Comparison of ENCODE assay signal across 4 cellular contexts in the genomic region with DNA sequence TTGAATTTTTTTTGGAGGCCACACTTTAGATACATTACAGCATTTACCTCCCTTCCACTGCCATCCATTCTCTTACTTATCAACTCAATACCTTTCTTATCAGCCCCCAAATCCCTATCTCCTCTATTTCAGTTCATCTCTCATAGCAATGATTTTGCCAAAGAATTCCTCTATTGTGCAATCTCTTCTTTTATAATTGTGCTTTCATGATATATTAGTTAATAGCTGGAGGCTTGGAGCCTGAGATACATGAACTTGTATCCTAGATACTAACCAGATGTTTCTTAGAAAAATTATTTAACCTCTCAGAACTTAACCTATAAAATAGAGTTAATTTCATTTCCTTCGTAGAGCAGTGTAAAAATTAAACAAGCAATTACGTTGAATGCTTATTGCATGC.
TF ChIP-seq lines count a peak whose summit lies in the region.

No MANE protein-coding gene starts in this region.

TF ChIP-seq in SK-N-SH treated with all-trans-retinoic acid at 6 μM for 48 hours, 23 proteins besides CTCF, POLR2A, EP300 and RAD21:
- TF ChIP-seq ISL1 (CRISPR knock-in tag; IDR thresholded peaks at IDR 0.05) (peak; percentile 32), PATZ1 (CRISPR knock-in tag; IDR thresholded peaks at IDR 0.05; ENCODE audit: borderline replicate concordance) (no peak), ZNF70 (CRISPR knock-in tag; IDR thresholded peaks at IDR 0.05) (no peak)

TF ChIP-seq in SK-N-SH, 30 proteins besides CTCF, POLR2A, EP300 and RAD21:
- TF ChIP-seq TAF1 (IDR thresholded peaks at IDR 0.05; ENCODE audit: borderline replicate concordance, low read depth, low read length) = no peak
- TF ChIP-seq JUND (IDR thresholded peaks at IDR 0.05) = no peak
- no peak for TF ChIP-seq SIN3A (IDR thresholded peaks at IDR 0.05; ENCODE audit: borderline replicate concordance, low read depth, low read length)
- TF ChIP-seq GABPA (IDR thresholded peaks at IDR 0.05; ENCODE audit: low read depth) = no peak
- TF ChIP-seq YY1 (IDR thresholded peaks at IDR 0.05; ENCODE audit: low read depth) = no peak
- TF ChIP-seq RFX5 (IDR thresholded peaks at IDR 0.05; ENCODE audit: low read length) = no peak
- no peak for TF ChIP-seq EZH2phosphoT487 (IDR thresholded peaks at IDR 0.05; ENCODE audit: borderline replicate concordance, low read depth)
- no peak for TF ChIP-seq RXRA (IDR thresholded peaks at IDR 0.05; ENCODE audit: borderline replicate concordance, low read depth)
- no peak for TF ChIP-seq REST (IDR thresholded peaks at IDR 0.05; ENCODE audit: low read depth, low read length)
- TF ChIP-seq TCF12 (IDR thresholded peaks at IDR 0.05) = no peak
- TF ChIP-seq MEF2A (IDR thresholded peaks at IDR 0.05; ENCODE audit: borderline replicate concordance, low read depth) = no peak
- TF ChIP-seq, protein P1, sequence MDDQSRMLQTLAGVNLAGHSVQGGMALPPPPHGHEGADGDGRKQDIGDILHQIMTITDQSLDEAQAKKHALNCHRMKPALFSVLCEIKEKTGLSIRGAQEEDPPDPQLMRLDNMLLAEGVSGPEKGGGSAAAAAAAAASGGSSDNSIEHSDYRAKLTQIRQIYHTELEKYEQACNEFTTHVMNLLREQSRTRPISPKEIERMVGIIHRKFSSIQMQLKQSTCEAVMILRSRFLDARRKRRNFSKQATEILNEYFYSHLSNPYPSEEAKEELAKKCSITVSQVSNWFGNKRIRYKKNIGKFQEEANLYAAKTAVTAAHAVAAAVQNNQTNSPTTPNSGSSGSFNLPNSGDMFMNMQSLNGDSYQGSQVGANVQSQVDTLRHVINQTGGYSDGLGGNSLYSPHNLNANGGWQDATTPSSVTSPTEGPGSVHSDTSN (IDR thresholded peaks at IDR 0.05) = no peak
- TF ChIP-seq MXI1 (IDR thresholded peaks at IDR 0.05; ENCODE audit: low read depth, low read length) = no peak
- no peak for TF ChIP-seq FOXJ3 (CRISPR knock-in tag; IDR thresholded peaks at IDR 0.05)
- no peak for TF ChIP-seq ELF1 (IDR thresholded peaks at IDR 0.05)

TF ChIP-seq in IMR-90, 13 proteins besides CTCF, POLR2A, EP300 and RAD21:
- TF ChIP-seq NFE2L2 (IDR thresholded peaks at IDR 0.05; ENCODE audit: low read depth, low read length) (no peak), CEBPB (IDR thresholded peaks at IDR 0.05; ENCODE audit: low read depth, low read length) (peak; percentile 60), USF2 (IDR thresholded peaks at IDR 0.05; ENCODE audit: low read depth, low read length) (no peak), ELK1 (IDR thresholded peaks at IDR 0.05; ENCODE audit: borderline replicate concordance, low read depth, low read length) (no peak), BHLHE40 (IDR thresholded peaks at IDR 0.05; ENCODE audit: low read depth, low read length) (no peak)

TF ChIP-seq in K562, 482 proteins besides CTCF, POLR2A, EP300 and RAD21:
- TF ChIP-seq CEBPG (CRISPR knock-in tag; IDR thresholded peaks at IDR 0.05) (no peak), CEBPG (tag; conservative IDR thresholded peaks at IDR 0.05 in 1 of 2, IDR thresholded peaks at IDR 0.05 in 1 of 2) (peak in 1 of 2 experiments; percentile 72; a peak in 2 of 4 replicates), CEBPB (tag; IDR thresholded peaks at IDR 0.05) (peak; percentile 38; the same call in 1 of the 2 replicates)
- TF ChIP-seq, protein P2, sequence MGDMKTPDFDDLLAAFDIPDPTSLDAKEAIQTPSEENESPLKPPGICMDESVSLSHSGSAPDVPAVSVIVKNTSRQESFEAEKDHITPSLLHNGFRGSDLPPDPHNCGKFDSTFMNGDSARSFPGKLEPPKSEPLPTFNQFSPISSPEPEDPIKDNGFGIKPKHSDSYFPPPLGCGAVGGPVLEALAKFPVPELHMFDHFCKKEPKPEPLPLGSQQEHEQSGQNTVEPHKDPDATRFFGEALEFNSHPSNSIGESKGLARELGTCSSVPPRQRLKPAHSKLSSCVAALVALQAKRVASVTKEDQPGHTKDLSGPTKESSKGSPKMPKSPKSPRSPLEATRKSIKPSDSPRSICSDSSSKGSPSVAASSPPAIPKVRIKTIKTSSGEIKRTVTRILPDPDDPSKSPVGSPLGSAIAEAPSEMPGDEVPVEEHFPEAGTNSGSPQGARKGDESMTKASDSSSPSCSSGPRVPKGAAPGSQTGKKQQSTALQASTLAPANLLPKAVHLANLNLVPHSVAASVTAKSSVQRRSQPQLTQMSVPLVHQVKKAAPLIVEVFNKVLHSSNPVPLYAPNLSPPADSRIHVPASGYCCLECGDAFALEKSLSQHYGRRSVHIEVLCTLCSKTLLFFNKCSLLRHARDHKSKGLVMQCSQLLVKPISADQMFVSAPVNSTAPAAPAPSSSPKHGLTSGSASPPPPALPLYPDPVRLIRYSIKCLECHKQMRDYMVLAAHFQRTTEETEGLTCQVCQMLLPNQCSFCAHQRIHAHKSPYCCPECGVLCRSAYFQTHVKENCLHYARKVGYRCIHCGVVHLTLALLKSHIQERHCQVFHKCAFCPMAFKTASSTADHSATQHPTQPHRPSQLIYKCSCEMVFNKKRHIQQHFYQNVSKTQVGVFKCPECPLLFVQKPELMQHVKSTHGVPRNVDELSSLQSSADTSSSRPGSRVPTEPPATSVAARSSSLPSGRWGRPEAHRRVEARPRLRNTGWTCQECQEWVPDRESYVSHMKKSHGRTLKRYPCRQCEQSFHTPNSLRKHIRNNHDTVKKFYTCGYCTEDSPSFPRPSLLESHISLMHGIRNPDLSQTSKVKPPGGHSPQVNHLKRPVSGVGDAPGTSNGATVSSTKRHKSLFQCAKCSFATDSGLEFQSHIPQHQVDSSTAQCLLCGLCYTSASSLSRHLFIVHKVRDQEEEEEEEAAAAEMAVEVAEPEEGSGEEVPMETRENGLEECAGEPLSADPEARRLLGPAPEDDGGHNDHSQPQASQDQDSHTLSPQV (IDR thresholded peaks at IDR 0.05) = no peak
TF ChIP-seq in K562: peak in this region for 2.
